In genomic region chr19:11598103-11598483, GRCh38 we compare ENCODE assay signal across 1 cellular context.
TF ChIP-seq lines count a peak whose summit lies in the region.

No MANE protein-coding gene starts in this region.

TF ChIP-seq in HCT116, 20 proteins besides CTCF, POLR2A, EP300 and RAD21 (continued from another document):
- TF ChIP-seq REST (IDR thresholded peaks at IDR 0.05; ENCODE audit: low read depth) (no peak), POLR2AphosphoS5 (IDR thresholded peaks at IDR 0.05; ENCODE audit: low read depth, low read length) (no peak), JUND (IDR thresholded peaks at IDR 0.05) (no peak), MAX (IDR thresholded peaks at IDR 0.05) (no peak), SIN3A (IDR thresholded peaks at IDR 0.05; ENCODE audit: low read depth) (no peak), ATF3 (IDR thresholded peaks at IDR 0.05) (no peak), TCF7L2 (IDR thresholded peaks at IDR 0.05; ENCODE audit: borderline replicate concordance, extremely low read depth, insufficient read depth, insufficient read length) (no peak), EZH2 (IDR thresholded peaks at IDR 0.05) (no peak), YY1 (IDR thresholded peaks at IDR 0.05; ENCODE audit: extremely low read depth, insufficient replicate concordance, low read depth, low read length) (no peak), ZNF274 (IDR thresholded peaks at IDR 0.05; ENCODE audit: low read depth, low read length) (no peak), EZH2phosphoT487 (IDR thresholded peaks at IDR 0.05; ENCODE audit: borderline replicate concordance) (no peak), CEBPB (IDR thresholded peaks at IDR 0.05; ENCODE audit: low read depth) (no peak), SRF (IDR thresholded peaks at IDR 0.05; ENCODE audit: low read depth) (no peak), ZBTB33 (IDR thresholded peaks at IDR 0.05; ENCODE audit: extremely low read depth, insufficient replicate concordance, low read length) (no peak), ELF1 (IDR thresholded peaks at IDR 0.05; ENCODE audit: borderline replicate concordance, low read depth) (no peak)
